36 cellular contexts compared by ENCODE assay signal in genomic region chr15:96442076-96442475, GRCh38.
"Had no signal": no experiment of that assay in that cellular context is flagged by ENCODE, and none has a peak within 500 bp of the region (broad histone marks: within the 10 kb centered on the region; RNA-seq: fewer than 3 reads in every experiment).

No MANE protein-coding gene starts in this region.

- H3K4me3 ChIP-seq: MG63 had no signal

- DNase-seq: Karpas-422, Kasumi-1, KBM-7, KG1, MG63, MM.1S, MV-4-11, NCI-H1048, NCI-H1092, NCI-H1092 treated with DMSO at 0.1 percent for 48 hours, NCI-H1105, NCI-H1105 treated with DMSO at 0.1 percent for 48 hours, NCI-H1417, NCI-H1417 treated with DMSO at 0.1 percent for 48 hours, NCI-H1436, NCI-H1436 treated with DMSO at 0.1 percent for 48 hours, NCI-H146, NCI-H1694, NCI-H1694 treated with DMSO at 0.1 percent for 48 hours, NCI-H187, NCI-H187 treated with DMSO at 0.1 percent for 48 hours, NCI-H1930, NCI-H2029, NCI-H2029 treated with DMSO at 0.1 percent for 48 hours, NCI-H2081, NCI-H2081 treated with DMSO at 0.1 percent for 48 hours, NCI-H2107, NCI-H2171, NCI-H2171 treated with DMSO at 0.1 percent for 48 hours, NCI-H2227 treated with DMSO at 0.1 percent for 48 hours, NCI-H226, NCI-H345, NCI-H446, NCI-H446 treated with DMSO at 0.1 percent for 48 hours, NCI-H510A had no signal

- H3K27me3 ChIP-seq: MG63 had no signal

- H3K4me2 ChIP-seq: KMS-11 had no signal

- H3K9ac ChIP-seq: KMS-11 had no signal

- H3K9me3 ChIP-seq: MG63 had no signal

- H3K36me3 ChIP-seq: MG63 had no signal

- H3K27ac ChIP-seq: KMS-11 had no signal
